21 cellular contexts compared by ENCODE assay signal in genomic region chr2:145961846-145962245, GRCh38.
"Had no signal": no experiment of that assay in that cellular context is flagged by ENCODE, and none has a peak within 500 bp of the region (broad histone marks: within the 10 kb centered on the region; RNA-seq: fewer than 3 reads in every experiment).

No MANE protein-coding gene starts in this region.

- H3K4me2 ChIP-seq: neural progenitor cell had no signal

- H3K4me3 Mint-ChIP-seq: activated CD4-positive, alpha-beta T cell treated with anti-CD3 and anti-CD28 coated beads, Interleukin-2, amount 10 ng/mL, durations not matched to agents 24 days and 14 days; activated CD8-positive, alpha-beta T cell treated with anti-CD3 and anti-CD28 coated beads for 36 hours; activated naive CD8-positive, alpha-beta T cell treated with anti-CD3 and anti-CD28 coated beads for 36 hours; activated T-helper 17 cell treated with anti-CD3 and anti-CD28 coated beads, Interleukin-2, amount 50 U/mL, for 72 hours; immature natural killer cell; naive thymus-derived CD4-positive, alpha-beta T cell; neural progenitor cell had no signal

- H3K27me3 Mint-ChIP-seq: activated CD4-positive, alpha-beta T cell treated with anti-CD3 and anti-CD28 coated beads, Interleukin-2, amount 10 ng/mL, durations not matched to agents 24 days and 14 days; activated CD8-positive, alpha-beta T cell treated with anti-CD3 and anti-CD28 coated beads for 36 hours; activated naive CD8-positive, alpha-beta T cell treated with anti-CD3 and anti-CD28 coated beads for 36 hours; activated T-helper 17 cell treated with anti-CD3 and anti-CD28 coated beads, Interleukin-2, amount 50 U/mL, for 72 hours; naive thymus-derived CD4-positive, alpha-beta T cell had no signal

- H3K4me1 ChIP-seq: esophagus muscularis mucosa, neural progenitor cell, psoas muscle, thyroid gland had no signal

- DNase-seq: activated CD4-positive, alpha-beta T cell treated with anti-CD3 and anti-CD28 coated beads, Interleukin-2, amount 10 ng/mL, durations not matched to agents 24 days and 14 days; activated CD8-positive, alpha-beta T cell treated with anti-CD3 and anti-CD28 coated beads for 36 hours; activated naive CD4-positive, alpha-beta T cell; activated naive CD8-positive, alpha-beta T cell treated with anti-CD3 and anti-CD28 coated beads for 36 hours; activated T-cell treated with anti-CD3 and anti-CD28 coated beads, Interleukin-2, amount 50 U/mL, for 1 hour; amygdala; dermis blood vessel endothelial cell; effector memory CD4-positive, alpha-beta T cell; immature natural killer cell; mesenchymal stem cell; naive thymus-derived CD4-positive, alpha-beta T cell; psoas muscle; right cardiac atrium; stimulated activated CD8-positive, alpha-beta memory T cell treated with anti-CD3 and anti-CD28 coated beads, Interleukin-4, amount 100 ng/mL, for 48 hours; stimulated activated naive CD4-positive, alpha-beta T cell; T1000; thyroid gland had no signal

- H3K9ac ChIP-seq: neural progenitor cell had no signal

- H3K27me3 ChIP-seq: esophagus muscularis mucosa, neural progenitor cell, thyroid gland had no signal

- H3K27ac Mint-ChIP-seq: activated CD4-positive, alpha-beta T cell treated with anti-CD3 and anti-CD28 coated beads, Interleukin-2, amount 10 ng/mL, durations not matched to agents 24 days and 14 days; activated CD8-positive, alpha-beta T cell treated with anti-CD3 and anti-CD28 coated beads for 36 hours; activated naive CD8-positive, alpha-beta T cell treated with anti-CD3 and anti-CD28 coated beads for 36 hours; activated T-helper 17 cell treated with anti-CD3 and anti-CD28 coated beads, Interleukin-2, amount 50 U/mL, for 72 hours; immature natural killer cell; naive thymus-derived CD4-positive, alpha-beta T cell; neural progenitor cell had no signal

- H3K36me3 Mint-ChIP-seq: activated naive CD8-positive, alpha-beta T cell treated with anti-CD3 and anti-CD28 coated beads for 36 hours; neural progenitor cell had no signal

- H3K9me3 ChIP-seq: psoas muscle, thyroid gland had no signal

- H2AFZ ChIP-seq: neural progenitor cell had no signal

- H3K4me3 ChIP-seq: esophagus muscularis mucosa, neural progenitor cell, psoas muscle, thyroid gland had no signal

- H3K4me1 Mint-ChIP-seq: activated CD4-positive, alpha-beta T cell treated with anti-CD3 and anti-CD28 coated beads, Interleukin-2, amount 10 ng/mL, durations not matched to agents 24 days and 14 days; activated naive CD8-positive, alpha-beta T cell treated with anti-CD3 and anti-CD28 coated beads for 36 hours; activated T-helper 17 cell treated with anti-CD3 and anti-CD28 coated beads, Interleukin-2, amount 50 U/mL, for 72 hours; immature natural killer cell; naive thymus-derived CD4-positive, alpha-beta T cell; neural progenitor cell had no signal

- H3K27ac ChIP-seq: esophagus muscularis mucosa, neural progenitor cell, psoas muscle, thyroid gland had no signal

- ATAC-seq: activated CD8-positive, alpha-beta T cell treated with anti-CD3 and anti-CD28 coated beads for 36 hours; activated T-helper 17 cell treated with anti-CD3 and anti-CD28 coated beads, Interleukin-2, amount 50 U/mL, for 72 hours; naive thymus-derived CD4-positive, alpha-beta T cell; psoas muscle; right cardiac atrium; SK-N-SH treated with all-trans-retinoic acid at 6 μM for 48 hours had no signal

- H3K36me3 ChIP-seq: esophagus muscularis mucosa, neural progenitor cell, thyroid gland had no signal
